7 cellular contexts compared by ENCODE assay signal in the genomic region with DNA sequence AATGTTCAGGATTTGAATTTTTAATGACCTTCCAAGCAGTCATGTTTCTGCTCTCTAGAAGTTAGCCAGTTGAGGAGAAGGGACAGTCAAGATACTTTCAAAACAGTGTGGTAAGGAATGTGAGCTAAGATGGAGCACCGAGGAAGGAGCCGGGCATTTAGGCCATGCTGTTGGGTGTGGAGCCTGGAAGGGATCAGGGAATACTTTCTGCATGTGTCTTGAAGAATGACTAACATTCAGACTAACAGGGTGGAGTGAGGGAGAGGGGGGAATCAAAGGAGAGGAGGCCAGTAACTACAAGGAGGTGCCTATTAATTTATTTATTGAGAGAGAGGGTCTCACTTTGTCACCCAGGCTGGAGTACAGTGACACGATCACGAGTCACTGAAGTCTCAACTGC. TPM values are rescaled to one million over a fixed set of nuclear protein-coding genes. Genes with fewer than 3 reads are reported as not detected.
DNase-seq lines count a peak whose midpoint lies in the region; ATAC-seq and TF ChIP-seq lines count a peak whose summit lies in the region.
"Not testable (repeated sequence)": the region's sequence is repeated elsewhere in the genome, so short reads cannot be mapped to it uniquely, and the experiment has no call there.

No MANE protein-coding gene starts in this region.

- CTCF ChIA-PET in Caco-2 (lab: Charles Lee) = not testable (repeated sequence)

- not testable (repeated sequence) for H3K4me2 ChIP-seq in trophoblast cell (ENCODE audit: low read length)

- H3K9me3 ChIP-seq in Caco-2; trophoblast cell (ENCODE audit: insufficient read depth, low read depth, low read length): not testable (repeated sequence)

- H3K14ac ChIP-seq in trophoblast cell (ENCODE audit: low read length) = not testable (repeated sequence)

- not testable (repeated sequence) for H3K9me3 Mint-ChIP-seq in Caco-2 (ENCODE audit: unreplicated experiment); T-helper 2 cell treated with Interferon-gamma antibody and Interleukin-4, amounts not matched to agents 5 μg/mL and 100 μg/mL, for 36 hours; activated naive CD8-positive, alpha-beta T cell treated with anti-CD3 and anti-CD28 coated beads, Interleukin-2, amount 10 ng/mL, durations not matched to agents 7 days and 5 days; endothelial cell (ENCODE audit: unreplicated experiment); immature natural killer cell

- not testable (repeated sequence) for H3K9ac ChIP-seq in trophoblast cell (ENCODE audit: low read length)

- DNase-seq in Caco-2; T-helper 2 cell treated with Interferon-gamma antibody and Interleukin-4, amounts not matched to agents 5 μg/mL and 100 μg/mL, for 36 hours (ENCODE audit: low spot score); activated naive CD8-positive, alpha-beta T cell treated with anti-CD3 and anti-CD28 coated beads, Interleukin-2, amount 10 ng/mL, durations not matched to agents 7 days and 5 days; endothelial cell (ENCODE audit: low spot score); immature natural killer cell: not testable (repeated sequence)
- DNase-seq in LHCN-M2 (ENCODE audit: low read depth) (peak; percentile 70), trophoblast cell (peak; percentile 76)

- H4K91ac ChIP-seq in trophoblast cell (ENCODE audit: low read depth, low read length) = not testable (repeated sequence)

- not testable (repeated sequence) for H3K18ac ChIP-seq in trophoblast cell (ENCODE audit: low read length)

- not testable (repeated sequence) for BruUV-seq in Caco-2 (replicated peaks; lab: Mats Ljungman, UMichigan)

- TF ChIP-seq CTCF in Caco-2 (IDR thresholded peaks at IDR 0.05; ENCODE audit: insufficient read depth in 1 of 2, low read depth in 1 of 2, low read length in 1 of 2, severe bottlenecking in 1 of 2, unreplicated experiment in 1 of 2); endothelial cell (IDR thresholded peaks at IDR 0.05; ENCODE audit: unreplicated experiment): not testable (repeated sequence)

- not testable (repeated sequence) for H2AK5ac ChIP-seq in trophoblast cell (ENCODE audit: low read length)

- H3K4me1 ChIP-seq in Caco-2; trophoblast cell (ENCODE audit: control insufficient read depth in 1 of 2, insufficient read depth in 2 of 2, low read length in 2 of 2): not testable (repeated sequence)

- not testable (repeated sequence) for H3K4me3 ChIP-seq in Caco-2 (ENCODE audit: low read depth, low read length); trophoblast cell (ENCODE audit: low read depth, low read length)

- H2BK120ac ChIP-seq in trophoblast cell (ENCODE audit: insufficient read depth, low read length, poor library complexity) = not testable (repeated sequence)

- H3K27ac ChIP-seq in trophoblast cell (ENCODE audit: low read depth, low read length) = not testable (repeated sequence)

- H2BK12ac ChIP-seq in trophoblast cell (ENCODE audit: low read length) = not testable (repeated sequence)

- H3K79me2 ChIP-seq in trophoblast cell (ENCODE audit: control insufficient read depth, insufficient read depth, low read length, poor library complexity) = peaks cover 16% of the 10 kb centered on the region

- not testable (repeated sequence) for H3K27me3 ChIP-seq in Caco-2 (replicated peaks; ENCODE audit: control insufficient read depth, insufficient read depth, low read length); trophoblast cell (ENCODE audit: insufficient read depth, low read length)

- H3K36me3 ChIP-seq in Caco-2 (ENCODE audit: control insufficient read depth, insufficient read depth, low read length); trophoblast cell (ENCODE audit: control insufficient read depth in 1 of 2, insufficient read depth in 2 of 2, low read length in 2 of 2): not testable (repeated sequence)

- H3K79me1 ChIP-seq in trophoblast cell (ENCODE audit: low read length) = not testable (repeated sequence)

- intact Hi-C loops in Caco-2 (cut with micrococcal nuclease; ENCODE audit: unreplicated experiment) = loop anchor here (5.0 kb wide), 1 partner anchor 185 kb away; no protein-coding TSS in a partner anchor

- POLR2A ChIA-PET in Caco-2 (lab: Charles Lee) = interaction anchor here (0.7 to 1.2 kb wide), 2 partner anchors 61 to 329 kb away, joined by 3 read pairs; no protein-coding TSS in a partner anchor
- POLR2A ChIA-PET in activated naive CD8-positive, alpha-beta T cell treated with anti-CD3 and anti-CD28 coated beads, Interleukin-2, amount 10 ng/mL, durations not matched to agents 7 days and 5 days (lab: Charles Lee) = not testable (repeated sequence)

- not testable (repeated sequence) for H4K12ac ChIP-seq in trophoblast cell (ENCODE audit: low read depth, low read length)

- peak overlapping the region; percentile 95 for H3K4me3 Mint-ChIP-seq in Caco-2 (ENCODE audit: unreplicated experiment)
- peak overlapping the region; percentile 4 for H3K4me3 Mint-ChIP-seq in T-helper 2 cell treated with Interferon-gamma antibody and Interleukin-4, amounts not matched to agents 5 μg/mL and 100 μg/mL, for 36 hours
- peak overlapping the region; percentile 42 for H3K4me3 Mint-ChIP-seq in activated naive CD8-positive, alpha-beta T cell treated with anti-CD3 and anti-CD28 coated beads, Interleukin-2, amount 10 ng/mL, durations not matched to agents 7 days and 5 days
- peak overlapping the region; percentile 87 for H3K4me3 Mint-ChIP-seq in endothelial cell (ENCODE audit: unreplicated experiment)
- peak overlapping the region; percentile 5 to 59 (median 48) for H3K4me3 Mint-ChIP-seq in immature natural killer cell

- not testable (repeated sequence) for H2BK5ac ChIP-seq in trophoblast cell (ENCODE audit: low read depth, low read length, poor library complexity)

- H3K4me1 Mint-ChIP-seq in Caco-2 (ENCODE audit: low read depth, unreplicated experiment); T-helper 2 cell treated with Interferon-gamma antibody and Interleukin-4, amounts not matched to agents 5 μg/mL and 100 μg/mL, for 36 hours (ENCODE audit: low read depth); activated naive CD8-positive, alpha-beta T cell treated with anti-CD3 and anti-CD28 coated beads, Interleukin-2, amount 10 ng/mL, durations not matched to agents 7 days and 5 days; endothelial cell (ENCODE audit: unreplicated experiment): not testable (repeated sequence)
- peaks cover 32 to 44% of the 10 kb centered on the region in 2 donors for H3K4me1 Mint-ChIP-seq in immature natural killer cell

- peak overlapping the region; percentile 96 for H3K27ac Mint-ChIP-seq in Caco-2 (ENCODE audit: unreplicated experiment)
- peak overlapping the region; percentile 1 for H3K27ac Mint-ChIP-seq in T-helper 2 cell treated with Interferon-gamma antibody and Interleukin-4, amounts not matched to agents 5 μg/mL and 100 μg/mL, for 36 hours
- peak overlapping the region; percentile 58 for H3K27ac Mint-ChIP-seq in activated naive CD8-positive, alpha-beta T cell treated with anti-CD3 and anti-CD28 coated beads, Interleukin-2, amount 10 ng/mL, durations not matched to agents 7 days and 5 days
- peak overlapping the region; percentile 88 for H3K27ac Mint-ChIP-seq in endothelial cell (ENCODE audit: unreplicated experiment)
- peak overlapping the region; percentile 20 to 97 (median 76) for H3K27ac Mint-ChIP-seq in immature natural killer cell

- H3K23ac ChIP-seq in trophoblast cell (ENCODE audit: low read length) = not testable (repeated sequence)

- H2AFZ ChIP-seq in trophoblast cell (ENCODE audit: insufficient read depth, low read length, poor library complexity) = not testable (repeated sequence)

- H4K8ac ChIP-seq in trophoblast cell (ENCODE audit: low read depth, low read length) = not testable (repeated sequence)

- H3K36me3 Mint-ChIP-seq in Caco-2 (ENCODE audit: insufficient read depth, unreplicated experiment) = peaks cover 34% of the 10 kb centered on the region
- H3K36me3 Mint-ChIP-seq in T-helper 2 cell treated with Interferon-gamma antibody and Interleukin-4, amounts not matched to agents 5 μg/mL and 100 μg/mL, for 36 hours (ENCODE audit: low read depth); activated naive CD8-positive, alpha-beta T cell treated with anti-CD3 and anti-CD28 coated beads, Interleukin-2, amount 10 ng/mL, durations not matched to agents 7 days and 5 days; endothelial cell (ENCODE audit: low read depth, unreplicated experiment); immature natural killer cell: not testable (repeated sequence)

- ATAC-seq in activated naive CD8-positive, alpha-beta T cell treated with anti-CD3 and anti-CD28 coated beads, Interleukin-2, amount 10 ng/mL, durations not matched to agents 7 days and 5 days (ENCODE audit: low read depth) = not testable (repeated sequence)

- H3K4ac ChIP-seq in trophoblast cell (ENCODE audit: low read depth, low read length) = not testable (repeated sequence)

- no CpG with 5 or more reads among the region's 4 CpGs for WGBS in trophoblast cell (ENCODE audit: extremely low coverage, insufficient coverage, insufficient read length)

- not testable (repeated sequence) for H3K27me3 Mint-ChIP-seq in Caco-2 (ENCODE audit: insufficient read depth, unreplicated experiment); T-helper 2 cell treated with Interferon-gamma antibody and Interleukin-4, amounts not matched to agents 5 μg/mL and 100 μg/mL, for 36 hours (ENCODE audit: low read depth); activated naive CD8-positive, alpha-beta T cell treated with anti-CD3 and anti-CD28 coated beads, Interleukin-2, amount 10 ng/mL, durations not matched to agents 7 days and 5 days
- H3K27me3 Mint-ChIP-seq in endothelial cell (ENCODE audit: unreplicated experiment) (peaks cover 11% of the 10 kb centered on the region), immature natural killer cell (ENCODE audit: low read depth in 3 of 3) (peaks cover 7 to 27% (median 9%) of the 10 kb centered on the region in 3 donors)

RNA-seq across cellular contexts. Expression of gene RABGEF1, which starts 1.8 kb away (rescaled TPM):
- 20.3 and 21.2 TPM in 2 replicates for total RNA-seq in Caco-2 (2022)
- total RNA-seq in LHCN-M2 (2014; rRNA removed) = 44.5 and 58.3 TPM in 2 replicates
- 25.4 TPM for polyA plus RNA-seq in LHCN-M2 (2012)
- total RNA-seq in activated naive CD8-positive, alpha-beta T cell treated with anti-CD3 and anti-CD28 coated beads, Interleukin-2, amount 10 ng/mL, durations not matched to agents 7 days and 5 days = 10 to 100 TPM; 24.7 to 25.8 TPM
- 19.2 TPM for total RNA-seq in endothelial cell (ENCODE audit: unreplicated experiment)
- 10 to 100 TPM; 13.8 to 30.3 (median 22.6) TPM for polyA plus RNA-seq in immature natural killer cell
- polyA plus RNA-seq in trophoblast cell (2013) = 20.3 and 20.9 TPM in 2 replicates

Comparison
In these comparisons a context has a peak if more than half of its experiments do, and no peak if none do; other contexts are left out.
1. H3K27ac Mint-ChIP-seq: peak in every context shown above with its lines; median percentile 96 in Caco-2; 88 in endothelial cell; 76 in immature natural killer cell; 58 in activated naive CD8-positive, alpha-beta T cell treated with anti-CD3 and anti-CD28 coated beads, Interleukin-2, amount 10 ng/mL, durations not matched to agents 7 days and 5 days; 1 in T-helper 2 cell treated with Interferon-gamma antibody and Interleukin-4, amounts not matched to agents 5 μg/mL and 100 μg/mL, for 36 hours.
2. H3K4me3 Mint-ChIP-seq: peak in every context shown above with its lines; median percentile 95 in Caco-2; 87 in endothelial cell; 48 in immature natural killer cell; 42 in activated naive CD8-positive, alpha-beta T cell treated with anti-CD3 and anti-CD28 coated beads, Interleukin-2, amount 10 ng/mL, durations not matched to agents 7 days and 5 days; 4 in T-helper 2 cell treated with Interferon-gamma antibody and Interleukin-4, amounts not matched to agents 5 μg/mL and 100 μg/mL, for 36 hours.